In genomic region chr20:41408131-41408789, GRCh38 we compare ENCODE assay signal across 13 cellular contexts. TPM values are rescaled to one million over a fixed set of nuclear protein-coding genes. Genes with fewer than 3 reads are reported as not detected.
A peak's percentile ranks its signal among the peaks of the same experiment; 100 is the strongest.
DNase-seq lines count a peak whose midpoint lies in the region; ATAC-seq and TF ChIP-seq lines count a peak whose summit lies in the region.
"Had no signal": no experiment of that assay in that cellular context is flagged by ENCODE, and none has a peak within 500 bp of the region (broad histone marks: within the 10 kb centered on the region; RNA-seq: fewer than 3 reads in every experiment).

No MANE protein-coding gene starts in this region.

- H3K9me3 Mint-ChIP-seq in activated T-cell treated with anti-CD3 and anti-CD28 coated beads, Interleukin-2, amount 50 U/mL, for 24 hours, result no peaks in the 10 kb centered on the region
- no peaks in the 10 kb centered on the region for H3K9me3 Mint-ChIP-seq in activated T-cell treated with anti-CD3 and anti-CD28 coated beads, Interleukin-2, amount 50 U/mL, for 4 hours
- H3K9me3 Mint-ChIP-seq in T-helper 2 cell treated with Interferon-gamma antibody and Interleukin-4, amounts not matched to agents 5 μg/mL and 100 μg/mL, for 36 hours, result no peaks in the 10 kb centered on the region

- no peaks in the 10 kb centered on the region for H3K4me1 ChIP-seq in body of pancreas

- ATAC-seq in activated T-cell treated with anti-CD3 and anti-CD28 coated beads, Interleukin-2, amount 50 U/mL, for 4 hours, result no peak
- peak; percentile 74 for ATAC-seq in HG02623 (IDR thresholded peaks at IDR 0.05; ENCODE audit: unreplicated experiment)
- ATAC-seq in stimulated activated naive CD8-positive, alpha-beta T cell treated with anti-CD3 and anti-CD28 coated beads, Interleukin-15, Interleukin-2, amounts not matched to agents 100 U/mL and 50 U/mL, for 24 hours, result peak; percentile 55
- ATAC-seq in HG03457 (IDR thresholded peaks at IDR 0.05; ENCODE audit: unreplicated experiment), result no peak
- ATAC-seq in body of pancreas, result no peak

- no peak overlapping the region for H3K27ac ChIP-seq in body of pancreas

- H3K27me3 ChIP-seq in body of pancreas, result no peaks in the 10 kb centered on the region
- H3K27me3 ChIP-seq: MG63 had no signal

- H3K27me3 Mint-ChIP-seq in activated T-cell treated with anti-CD3 and anti-CD28 coated beads, Interleukin-2, amount 50 U/mL, for 24 hours, result no peaks in the 10 kb centered on the region
- H3K27me3 Mint-ChIP-seq in activated T-cell treated with anti-CD3 and anti-CD28 coated beads, Interleukin-2, amount 50 U/mL, for 4 hours (ENCODE audit: low read depth), result no peaks in the 10 kb centered on the region
- no peaks in the 10 kb centered on the region for H3K27me3 Mint-ChIP-seq in T-helper 2 cell treated with Interferon-gamma antibody and Interleukin-4, amounts not matched to agents 5 μg/mL and 100 μg/mL, for 36 hours (ENCODE audit: low read depth)

- DNase-seq in activated T-cell treated with anti-CD3 and anti-CD28 coated beads, Interleukin-2, amount 50 U/mL, for 24 hours, result no peak
- no peak for DNase-seq in activated T-cell treated with anti-CD3 and anti-CD28 coated beads, Interleukin-2, amount 50 U/mL, for 4 hours
- DNase-seq in T-helper 2 cell treated with Interferon-gamma antibody and Interleukin-4, amounts not matched to agents 5 μg/mL and 100 μg/mL, for 36 hours (ENCODE audit: low spot score), result peak; percentile 6
- DNase-seq in stimulated activated naive CD8-positive, alpha-beta T cell treated with anti-CD3 and anti-CD28 coated beads, Interleukin-15, Interleukin-2, amounts not matched to agents 100 U/mL and 50 U/mL, for 24 hours, result no peak
- DNase-seq in body of pancreas, result no peak
- DNase-seq in mesenteric fat pad (ENCODE audit: low spot score), result no peak
- DNase-seq: activated naive CD4-positive, alpha-beta T cell; mesenchymal stem cell; MG63; SHP77 treated with DMSO at 0.1 percent for 48 hours; stimulated activated CD4-positive, alpha-beta T cell treated with anti-CD3 and anti-CD28 coated beads, Interleukin-4, amount 100 ng/mL, for 24 hours had no signal

- H3K9me3 ChIP-seq in body of pancreas, result no peaks in the 10 kb centered on the region
- H3K9me3 ChIP-seq: MG63 had no signal

- intact Hi-C loops in body of pancreas (cut with DNase I), result no loop called here

- no peak overlapping the region for H3K4me3 Mint-ChIP-seq in activated T-cell treated with anti-CD3 and anti-CD28 coated beads, Interleukin-2, amount 50 U/mL, for 24 hours
- no peak overlapping the region for H3K4me3 Mint-ChIP-seq in activated T-cell treated with anti-CD3 and anti-CD28 coated beads, Interleukin-2, amount 50 U/mL, for 4 hours
- peak overlapping the region; percentile 48 for H3K4me3 Mint-ChIP-seq in T-helper 2 cell treated with Interferon-gamma antibody and Interleukin-4, amounts not matched to agents 5 μg/mL and 100 μg/mL, for 36 hours

- peak overlapping the region; percentile 44 for H3K27ac Mint-ChIP-seq in activated T-cell treated with anti-CD3 and anti-CD28 coated beads, Interleukin-2, amount 50 U/mL, for 24 hours
- no peak overlapping the region for H3K27ac Mint-ChIP-seq in T-helper 2 cell treated with Interferon-gamma antibody and Interleukin-4, amounts not matched to agents 5 μg/mL and 100 μg/mL, for 36 hours

- 59 to 79% methylated on average over 5 of the region's 5 CpGs for WGBS in body of pancreas, 2 donors

- peaks cover 0 to 53% of the 10 kb centered on the region in 2 donors for H3K36me3 ChIP-seq in body of pancreas (replicated peaks in 1 of 2; ENCODE audit: insufficient read depth in 1 of 2, low read depth in 2 of 2)

- TF ChIP-seq CTCF in body of pancreas (IDR thresholded peaks at IDR 0.05), result no peak

- no peak overlapping the region for H3K4me3 ChIP-seq in body of pancreas
- H3K4me3 ChIP-seq: MG63 had no signal

- TF ChIP-seq POLR2A in body of pancreas (IDR thresholded peaks at IDR 0.05), result no peak

- peaks cover 20% of the 10 kb centered on the region for H3K4me1 Mint-ChIP-seq in activated T-cell treated with anti-CD3 and anti-CD28 coated beads, Interleukin-2, amount 50 U/mL, for 24 hours (ENCODE audit: low read depth)
- peaks cover 15% of the 10 kb centered on the region for H3K4me1 Mint-ChIP-seq in activated T-cell treated with anti-CD3 and anti-CD28 coated beads, Interleukin-2, amount 50 U/mL, for 4 hours (ENCODE audit: low read depth)
- H3K4me1 Mint-ChIP-seq in T-helper 2 cell treated with Interferon-gamma antibody and Interleukin-4, amounts not matched to agents 5 μg/mL and 100 μg/mL, for 36 hours (ENCODE audit: low read depth), result peaks cover 16% of the 10 kb centered on the region

- peaks cover 82% of the 10 kb centered on the region for H3K36me3 Mint-ChIP-seq in activated T-cell treated with anti-CD3 and anti-CD28 coated beads, Interleukin-2, amount 50 U/mL, for 24 hours (ENCODE audit: low read depth)
- H3K36me3 Mint-ChIP-seq in activated T-cell treated with anti-CD3 and anti-CD28 coated beads, Interleukin-2, amount 50 U/mL, for 4 hours (ENCODE audit: insufficient read depth), result peaks cover 44% of the 10 kb centered on the region
- peaks cover 28% of the 10 kb centered on the region for H3K36me3 Mint-ChIP-seq in T-helper 2 cell treated with Interferon-gamma antibody and Interleukin-4, amounts not matched to agents 5 μg/mL and 100 μg/mL, for 36 hours (ENCODE audit: low read depth)

RNA-seq across cellular contexts. Expression of gene EMILIN3, which starts 41.6 kb away (rescaled TPM):
- total RNA-seq in activated T-cell treated with anti-CD3 and anti-CD28 coated beads, Interleukin-2, amount 50 U/mL, for 4 hours, result not detected
- under 1 TPM in 1 of 2 donors, not detected in 1; 0.26 TPM for total RNA-seq in body of pancreas
- not detected for total RNA-seq in mesenteric fat pad

Comparison
In these comparisons a context has a peak if more than half of its experiments do, and no peak if none do; other contexts are left out.
1. ATAC-seq: peak in HG02623 (single experiment) and stimulated activated naive CD8-positive, alpha-beta T cell treated with anti-CD3 and anti-CD28 coated beads, Interleukin-15, Interleukin-2, amounts not matched to agents 100 U/mL and 50 U/mL, for 24 hours (single experiment); none in activated T-cell treated with anti-CD3 and anti-CD28 coated beads, Interleukin-2, amount 50 U/mL, for 4 hours (0 of 2), HG03457 (single experiment) and body of pancreas (single experiment).